Comparison of ENCODE assay signal across 31 cellular contexts in genomic region chr16:84124529-84125073, GRCh38. TPM values are rescaled to one million over a fixed set of nuclear protein-coding genes. Genes with fewer than 3 reads are reported as not detected.
"Had no signal": no experiment of that assay in that cellular context is flagged by ENCODE, and none has a peak within 500 bp of the region (broad histone marks: within the 10 kb centered on the region; RNA-seq: fewer than 3 reads in every experiment).

No MANE protein-coding gene starts in this region.

- H3K4me1 ChIP-seq: breast epithelium had no signal

- H3K4me3 Mint-ChIP-seq: activated CD8-positive, alpha-beta T cell treated with anti-CD3 and anti-CD28 coated beads for 36 hours; activated naive CD4-positive, alpha-beta T cell treated with anti-CD3 and anti-CD28 coated beads, Interleukin-2, amount 50 U/mL, for 24 hours; activated T-helper 1 cell treated with anti-CD3 and anti-CD28 coated beads, Interleukin-12 subunit alpha, Interleukin-12 subunit beta, Interleukin-2, Interleukin-4 antibody, amounts not matched to agents 30 ng/mL and 10 ng/mL and 1 ng/mL, durations not matched to agents 14 hours and 24 hours and 36 hours; T-cell had no signal

- H3K9me3 Mint-ChIP-seq: activated CD8-positive, alpha-beta T cell treated with anti-CD3 and anti-CD28 coated beads for 36 hours; activated naive CD4-positive, alpha-beta T cell treated with anti-CD3 and anti-CD28 coated beads, Interleukin-2, amount 50 U/mL, for 24 hours; activated T-helper 1 cell treated with anti-CD3 and anti-CD28 coated beads, Interleukin-12 subunit alpha, Interleukin-12 subunit beta, Interleukin-2, Interleukin-4 antibody, amounts not matched to agents 30 ng/mL and 10 ng/mL and 1 ng/mL, durations not matched to agents 14 hours and 24 hours and 36 hours; T-cell had no signal

- DNase-seq: activated CD4-positive, CD25-positive, alpha-beta regulatory T cell; activated CD8-positive, alpha-beta memory T cell treated with anti-CD3 and anti-CD28 coated beads, Interleukin-2, amount 50 U/mL, for 4 hours; activated CD8-positive, alpha-beta T cell treated with anti-CD3 and anti-CD28 coated beads for 36 hours; activated effector memory CD4-positive, alpha-beta T cell treated with Interleukin-2 at 50 U/mL for 16 hours; activated naive CD4-positive, alpha-beta T cell; aorta; caudate nucleus; NCI-H1092; NCI-H1417; NCI-H1694; NCI-H2029; NCI-H2107; NCI-H2171 treated with DMSO at 0.1 percent for 48 hours; NCI-H226; NCI-H526; NCI-H82; NK-92 treated with Interleukin-12 subunit alpha and Interleukin-12 subunit beta, amount 100 ng/mL, for 24 hours; OCI-M1; RPMI8226; T-cell; T-helper 2 cell; T1000 had no signal

- H3K27me3 Mint-ChIP-seq: activated CD8-positive, alpha-beta T cell treated with anti-CD3 and anti-CD28 coated beads for 36 hours; activated naive CD4-positive, alpha-beta T cell treated with anti-CD3 and anti-CD28 coated beads, Interleukin-2, amount 50 U/mL, for 24 hours; T-cell had no signal

- ATAC-seq: activated CD8-positive, alpha-beta T cell treated with anti-CD3 and anti-CD28 coated beads for 36 hours; Panc1; Right ventricle myocardium inferior; T-cell had no signal

- H3K27me3 ChIP-seq: breast epithelium had no signal

- H3K4me1 Mint-ChIP-seq: activated naive CD4-positive, alpha-beta T cell treated with anti-CD3 and anti-CD28 coated beads, Interleukin-2, amount 50 U/mL, for 24 hours; T-cell had no signal

- H3K27ac ChIP-seq: breast epithelium, SK-N-MC had no signal

- H3K9me3 ChIP-seq: breast epithelium had no signal

- H3K36me3 ChIP-seq: breast epithelium had no signal

- H3K27ac Mint-ChIP-seq: activated CD8-positive, alpha-beta T cell treated with anti-CD3 and anti-CD28 coated beads for 36 hours; activated naive CD4-positive, alpha-beta T cell treated with anti-CD3 and anti-CD28 coated beads, Interleukin-2, amount 50 U/mL, for 24 hours; activated T-helper 1 cell treated with anti-CD3 and anti-CD28 coated beads, Interleukin-12 subunit alpha, Interleukin-12 subunit beta, Interleukin-2, Interleukin-4 antibody, amounts not matched to agents 30 ng/mL and 10 ng/mL and 1 ng/mL, durations not matched to agents 14 hours and 24 hours and 36 hours; T-cell had no signal

- H3K4me3 ChIP-seq: breast epithelium, SK-N-MC had no signal

RNA-seq across cellular contexts. Expression of gene DNAAF1, which starts 20.5 kb away (rescaled TPM):
- total RNA-seq: activated CD8-positive, alpha-beta T cell treated with anti-CD3 and anti-CD28 coated beads for 36 hours; activated T-helper 1 cell treated with anti-CD3 and anti-CD28 coated beads, Interleukin-12 subunit alpha, Interleukin-12 subunit beta, Interleukin-2, Interleukin-4 antibody, amounts not matched to agents 30 ng/mL and 10 ng/mL and 1 ng/mL, durations not matched to agents 14 hours and 24 hours and 36 hours; LHCN-M2; M059J; NCI-H460; Right ventricle myocardium inferior had no signal
